ENCODE assay signal across 15 cellular contexts in genomic region chr9:90062982-90063381, GRCh38.
A peak's percentile ranks its signal among the peaks of the same experiment; 100 is the strongest.
DNase-seq lines count a peak whose midpoint lies in the region; ATAC-seq and TF ChIP-seq lines count a peak whose summit lies in the region.
"Had no signal": no experiment of that assay in that cellular context is flagged by ENCODE, and none has a peak within 500 bp of the region (broad histone marks: within the 10 kb centered on the region; RNA-seq: fewer than 3 reads in every experiment).

No MANE protein-coding gene starts in this region.

- H3K27ac ChIP-seq in C4-2B (peak overlapping the region; percentile 55; the same call in 1 of the 2 replicates), GM23338 (ENCODE audit: low read depth) (no peak overlapping the region), adrenal gland (no peak overlapping the region), parathyroid adenoma (peak overlapping the region; percentile 2)
- H3K27ac ChIP-seq: A549 had no signal

- H3K27me3 ChIP-seq in GM23338 (ENCODE audit: insufficient read depth) (no peaks in the 10 kb centered on the region), adrenal gland (no peaks in the 10 kb centered on the region), parathyroid adenoma (ENCODE audit: control insufficient read depth, insufficient read depth, low read length) (no peaks in the 10 kb centered on the region), HAP-1 (ENCODE audit: low read depth) (no peaks in the 10 kb centered on the region)
- H3K27me3 ChIP-seq: BE2C had no signal

- ATAC-seq in GM23338: no peak
- ATAC-seq in HG02870 (IDR thresholded peaks at IDR 0.05; ENCODE audit: unreplicated experiment): no peak
- ATAC-seq: A549; CD8-positive, alpha-beta T cell; HepG2 had no signal

- TF ChIP-seq CTCF in C4-2B (conservative IDR thresholded peaks at IDR 0.05) (no peak), GM23338 (conservative IDR thresholded peaks at IDR 0.05; ENCODE audit: low read depth in 2 of 2) (no peak), adrenal gland (IDR thresholded peaks at IDR 0.05) (no peak), parathyroid adenoma (IDR thresholded peaks at IDR 0.05) (no peak)

- H2AFZ ChIP-seq in GM23338: peak overlapping the region; percentile 78; the same call in 1 of the 2 replicates
- peak overlapping the region; percentile 27 for H2AFZ ChIP-seq in parathyroid adenoma

- no peaks in the 10 kb centered on the region; the same call in 2 of the 3 replicates for H3K36me3 Mint-ChIP-seq in GM23338 (ENCODE audit: low read depth)
- H3K36me3 Mint-ChIP-seq: CD14-positive monocyte; CD8-positive, alpha-beta T cell had no signal

- H3K27me3 Mint-ChIP-seq in GM23338 (ENCODE audit: insufficient read depth, low read depth, poor library complexity): peaks cover 1% of the 10 kb centered on the region

- H3K9me2 ChIP-seq in GM23338 (ENCODE audit: insufficient read depth): 0 out of 2 replicates have a peak, but pooled peaks cover 4% of the 10 kb centered on the region

- WGBS in adrenal gland, 4 donors: 48 to 54% (median 51%) methylated on average over 1 of the region's 1 CpG

- no peak overlapping the region for H3K4me3 Mint-ChIP-seq in GM23338
- H3K4me3 Mint-ChIP-seq: CD14-positive monocyte; CD8-positive, alpha-beta T cell had no signal

- no peak overlapping the region for H3K9ac ChIP-seq in parathyroid adenoma

- H3K4me2 ChIP-seq in GM23338: no peak overlapping the region
- no peak overlapping the region for H3K4me2 ChIP-seq in parathyroid adenoma (ENCODE audit: low read length)
- H3K4me2 ChIP-seq: A549 had no signal

- H3F3A ChIP-seq in GM23338 (replicated peaks; ENCODE audit: low read depth): no peaks in the 10 kb centered on the region

- no peaks in the 10 kb centered on the region for H3K79me2 ChIP-seq in GM23338 (replicated peaks; ENCODE audit: insufficient read depth)
- H3K79me2 ChIP-seq in parathyroid adenoma: no peaks in the 10 kb centered on the region

- no peak overlapping the region for H3K27ac Mint-ChIP-seq in GM23338
- H3K27ac Mint-ChIP-seq: CD14-positive monocyte; CD8-positive, alpha-beta T cell had no signal

- H3K4me1 Mint-ChIP-seq in GM23338: peaks cover 10% of the 10 kb centered on the region

- 0 out of 2 replicates have a peak, but pooled peaks cover 6% of the 10 kb centered on the region for H3K4me1 ChIP-seq in GM23338 (ENCODE audit: insufficient read depth)
- peaks cover 0 to 7% of the 10 kb centered on the region in 2 donors for H3K4me1 ChIP-seq in adrenal gland (replicated peaks in 1 of 2)
- H3K4me1 ChIP-seq in parathyroid adenoma: peaks cover 29% of the 10 kb centered on the region
- no peaks in the 10 kb centered on the region for H3K4me1 ChIP-seq in HAP-1
- H3K4me1 ChIP-seq: A549, BE2C had no signal

- no peak overlapping the region for H3K4me3 ChIP-seq in GM23338
- no peak overlapping the region for H3K4me3 ChIP-seq in adrenal gland
- H3K4me3 ChIP-seq in parathyroid adenoma (ENCODE audit: low read depth, low read length): no peak overlapping the region
- no peak overlapping the region for H3K4me3 ChIP-seq in HAP-1
- H3K4me3 ChIP-seq: A549 had no signal

- no peak for TF ChIP-seq POLR2A in adrenal gland (IDR thresholded peaks at IDR 0.05)

- in situ Hi-C loops in HAP-1 (cut with MboI; ENCODE audit: low sequenced_read_pairs): no loop called here

- H3K9me3 Mint-ChIP-seq in GM23338: no peaks in the 10 kb centered on the region
- H3K9me3 Mint-ChIP-seq: CD14-positive monocyte; CD8-positive, alpha-beta T cell had no signal

- H3K36me3 ChIP-seq in GM23338 (ENCODE audit: insufficient read depth) (no peaks in the 10 kb centered on the region), adrenal gland (replicated peaks in 1 of 2) (no peaks in the 10 kb centered on the region), parathyroid adenoma (ENCODE audit: control insufficient read depth, insufficient read depth, low read length) (no peaks in the 10 kb centered on the region), HAP-1 (replicated peaks) (no peaks in the 10 kb centered on the region)
- H3K36me3 ChIP-seq: BE2C had no signal

- H3K9me3 ChIP-seq in adrenal gland (replicated peaks in 1 of 3) (no peaks in the 10 kb centered on the region), parathyroid adenoma (ENCODE audit: control insufficient read depth, low read length) (no peaks in the 10 kb centered on the region), HAP-1 (no peaks in the 10 kb centered on the region)
- H3K9me3 ChIP-seq: A549, BE2C had no signal

- H4K20me1 ChIP-seq in GM23338 (replicated peaks; ENCODE audit: insufficient read depth): no peaks in the 10 kb centered on the region

- intact Hi-C loops in adrenal gland (cut with DNase I): no loop called here

- no peak for DNase-seq in GM23338 (ENCODE audit: low spot score)
- peak in 5 of 7 donors; percentile 31 to 65 (median 36) for DNase-seq in adrenal gland
- DNase-seq in HAP-1 (ENCODE audit: low spot score in 2 of 2): no peak
- DNase-seq: BE2C; CD8-positive, alpha-beta T cell; COR-L47; DMS53; GF-D8; HCEC 1CT had no signal

TF ChIP-seq in GM23338, 12 proteins besides CTCF, POLR2A, EP300 and RAD21 (continues in another document):
- TF ChIP-seq ZNF462 (CRISPR knock-in tag; IDR thresholded peaks at IDR 0.05) (no peak), NANOG (IDR thresholded peaks at IDR 0.05; ENCODE audit: borderline replicate concordance) (no peak), STAT1 (IDR thresholded peaks at IDR 0.05; ENCODE audit: unreplicated experiment) (no peak), POLR2AphosphoS5 (IDR thresholded peaks at IDR 0.05; ENCODE audit: low read depth) (no peak)

Comparison
In these comparisons a context has a peak if more than half of its experiments do, and no peak if none do; other contexts are left out.
1. H3K27ac ChIP-seq: peak in C4-2B (single experiment) and parathyroid adenoma (single experiment); none in GM23338 (single experiment) and adrenal gland (0 of 5).
2. DNase-seq: peak in adrenal gland (5 of 7); none in GM23338 (single experiment) and HAP-1 (0 of 2).